Comparison of ENCODE assay signal across 1 cellular context in the genomic region with DNA sequence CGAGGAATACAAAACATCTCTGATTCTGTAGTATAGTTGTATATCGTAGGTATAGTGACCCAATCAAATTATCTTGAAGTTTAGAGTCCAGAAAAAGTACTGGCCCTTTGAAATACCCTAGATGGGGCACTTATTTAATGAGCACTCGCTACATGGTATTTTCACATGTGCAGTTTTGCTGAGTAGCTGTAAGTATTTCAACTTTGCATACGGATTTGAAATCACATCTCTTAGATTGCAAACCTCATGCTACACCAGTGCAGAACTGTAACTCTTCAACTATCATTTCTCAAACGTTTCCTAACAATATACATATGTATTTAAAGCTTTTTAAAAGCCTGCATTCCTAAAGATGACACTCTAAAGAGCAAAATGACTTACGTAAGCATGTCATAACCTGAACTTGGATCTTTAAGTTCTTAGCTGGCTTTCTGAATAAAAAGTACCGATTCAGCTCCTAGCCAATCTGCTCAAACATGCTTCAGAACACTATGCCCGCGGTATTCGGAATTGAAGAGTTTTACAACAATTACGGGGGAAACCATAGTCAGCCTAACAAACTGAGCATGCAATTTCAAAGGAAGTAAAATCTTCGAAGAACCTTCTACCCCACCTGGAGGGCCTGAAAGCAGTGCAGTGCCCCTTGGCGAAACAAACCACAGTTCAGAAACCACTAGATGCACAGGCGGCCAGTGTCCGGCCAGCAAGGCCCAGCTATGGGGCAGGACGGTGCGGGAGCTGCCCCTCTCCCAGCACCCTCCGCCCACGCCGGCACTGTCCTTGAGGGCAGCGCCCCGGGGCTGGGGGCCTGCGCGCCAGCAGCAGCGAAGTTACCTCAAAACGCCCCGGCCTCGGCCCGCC.
TF ChIP-seq lines count a peak whose summit lies in the region.

No MANE protein-coding gene starts in this region.

TF ChIP-seq in WTC11, 78 proteins besides CTCF, POLR2A, EP300 and RAD21 (continued from another document):
- TF ChIP-seq, protein P1, sequence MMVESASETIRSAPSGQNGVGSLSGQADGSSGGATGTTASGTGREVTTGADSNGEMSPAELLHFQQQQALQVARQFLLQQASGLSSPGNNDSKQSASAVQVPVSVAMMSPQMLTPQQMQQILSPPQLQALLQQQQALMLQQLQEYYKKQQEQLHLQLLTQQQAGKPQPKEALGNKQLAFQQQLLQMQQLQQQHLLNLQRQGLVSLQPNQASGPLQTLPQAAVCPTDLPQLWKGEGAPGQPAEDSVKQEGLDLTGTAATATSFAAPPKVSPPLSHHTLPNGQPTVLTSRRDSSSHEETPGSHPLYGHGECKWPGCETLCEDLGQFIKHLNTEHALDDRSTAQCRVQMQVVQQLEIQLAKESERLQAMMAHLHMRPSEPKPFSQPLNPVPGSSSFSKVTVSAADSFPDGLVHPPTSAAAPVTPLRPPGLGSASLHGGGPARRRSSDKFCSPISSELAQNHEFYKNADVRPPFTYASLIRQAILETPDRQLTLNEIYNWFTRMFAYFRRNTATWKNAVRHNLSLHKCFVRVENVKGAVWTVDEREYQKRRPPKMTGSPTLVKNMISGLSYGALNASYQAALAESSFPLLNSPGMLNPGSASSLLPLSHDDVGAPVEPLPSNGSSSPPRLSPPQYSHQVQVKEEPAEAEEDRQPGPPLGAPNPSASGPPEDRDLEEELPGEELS (CRISPR knock-in tag; IDR thresholded peaks at IDR 0.05) = 0 out of 2 replicates have a peak, but pooled peaks have one; percentile 6
TF ChIP-seq in WTC11: peak in this region for 1.
